In the genomic region with DNA sequence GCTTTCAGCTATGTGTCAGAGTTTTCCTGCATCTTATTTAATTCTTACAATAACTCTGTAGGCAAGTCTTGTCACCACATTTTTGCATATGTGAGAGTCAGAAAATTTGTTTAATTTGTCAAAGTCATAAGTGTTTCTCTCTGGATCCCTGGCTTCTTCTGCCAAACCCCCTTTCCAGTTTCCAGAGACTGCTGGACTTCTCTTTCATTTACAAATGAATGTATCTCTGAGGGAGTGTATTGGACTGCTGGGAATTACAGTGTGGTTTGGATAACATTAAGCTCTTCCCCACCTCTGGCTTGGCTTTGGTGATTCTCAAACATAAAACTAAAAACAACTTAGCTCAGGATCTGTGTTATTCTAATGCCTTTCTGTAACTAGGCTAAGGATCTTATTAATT, we compare ENCODE assay signal across 1 cellular context.
TF ChIP-seq lines count a peak whose summit lies in the region.

No MANE protein-coding gene starts in this region.

TF ChIP-seq in WTC11, 78 proteins besides CTCF, POLR2A, EP300 and RAD21 (continued from another document):
- TF ChIP-seq ZNF512 (CRISPR knock-in tag; IDR thresholded peaks at IDR 0.05; ENCODE audit: borderline replicate concordance) = no peak
- TF ChIP-seq, protein P1, sequence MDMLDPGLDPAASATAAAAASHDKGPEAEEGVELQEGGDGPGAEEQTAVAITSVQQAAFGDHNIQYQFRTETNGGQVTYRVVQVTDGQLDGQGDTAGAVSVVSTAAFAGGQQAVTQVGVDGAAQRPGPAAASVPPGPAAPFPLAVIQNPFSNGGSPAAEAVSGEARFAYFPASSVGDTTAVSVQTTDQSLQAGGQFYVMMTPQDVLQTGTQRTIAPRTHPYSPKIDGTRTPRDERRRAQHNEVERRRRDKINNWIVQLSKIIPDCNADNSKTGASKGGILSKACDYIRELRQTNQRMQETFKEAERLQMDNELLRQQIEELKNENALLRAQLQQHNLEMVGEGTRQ (CRISPR knock-in tag; IDR thresholded peaks at IDR 0.05) = no peak
- TF ChIP-seq, protein P2, sequence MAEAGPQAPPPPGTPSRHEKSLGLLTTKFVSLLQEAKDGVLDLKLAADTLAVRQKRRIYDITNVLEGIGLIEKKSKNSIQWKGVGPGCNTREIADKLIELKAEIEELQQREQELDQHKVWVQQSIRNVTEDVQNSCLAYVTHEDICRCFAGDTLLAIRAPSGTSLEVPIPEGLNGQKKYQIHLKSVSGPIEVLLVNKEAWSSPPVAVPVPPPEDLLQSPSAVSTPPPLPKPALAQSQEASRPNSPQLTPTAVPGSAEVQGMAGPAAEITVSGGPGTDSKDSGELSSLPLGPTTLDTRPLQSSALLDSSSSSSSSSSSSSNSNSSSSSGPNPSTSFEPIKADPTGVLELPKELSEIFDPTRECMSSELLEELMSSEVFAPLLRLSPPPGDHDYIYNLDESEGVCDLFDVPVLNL (CRISPR knock-in tag; IDR thresholded peaks at IDR 0.05; ENCODE audit: borderline replicate concordance, low read depth) = no peak
- TF ChIP-seq JAZF1 (CRISPR knock-in tag; IDR thresholded peaks at IDR 0.05) = no peak
- TF ChIP-seq CREB1 (CRISPR knock-in tag; IDR thresholded peaks at IDR 0.05) = no peak
- TF ChIP-seq ZNF317 (CRISPR knock-in tag; IDR thresholded peaks at IDR 0.05; ENCODE audit: borderline replicate concordance, low read depth) = no peak
- TF ChIP-seq CBFB (CRISPR knock-in tag; IDR thresholded peaks at IDR 0.05; ENCODE audit: low read depth) = no peak
- TF ChIP-seq E2F1 (CRISPR knock-in tag; IDR thresholded peaks at IDR 0.05) = no peak
- TF ChIP-seq ZNF219 (CRISPR knock-in tag; IDR thresholded peaks at IDR 0.05; ENCODE audit: borderline replicate concordance) = no peak
- TF ChIP-seq PRDM15 (CRISPR knock-in tag; IDR thresholded peaks at IDR 0.05) = no peak
- no peak for TF ChIP-seq NR1H2 (CRISPR knock-in tag; IDR thresholded peaks at IDR 0.05)
